Comparison of ENCODE assay signal across 9 cellular contexts in genomic region chr6:136548582-136549330, GRCh38. TPM values are rescaled to one million over a fixed set of nuclear protein-coding genes. Genes with fewer than 3 reads are reported as not detected.
A peak's percentile ranks its signal among the peaks of the same experiment; 100 is the strongest.
DNase-seq lines count a peak whose midpoint lies in the region; TF ChIP-seq lines count a peak whose summit lies in the region.
"Had no signal": no experiment of that assay in that cellular context is flagged by ENCODE, and none has a peak within 500 bp of the region (broad histone marks: within the 10 kb centered on the region; RNA-seq: fewer than 3 reads in every experiment).

No MANE protein-coding gene starts in this region.

- TF ChIP-seq CTCF in HFFc6 (IDR thresholded peaks at IDR 0.05) (no peak), retinal pigment epithelial cell (conservative IDR thresholded peaks at IDR 0.05; ENCODE audit: low read depth, low read length) (no peak)

- no peaks in the 10 kb centered on the region; the same call in 1 of the 2 replicates for H3K4me1 Mint-ChIP-seq in HFFc6 (ENCODE audit: low read depth)
- peaks cover 7% of the 10 kb centered on the region for H3K4me1 Mint-ChIP-seq in activated T-helper 2 cell treated with anti-CD3 and anti-CD28 coated beads, Interferon-gamma antibody, Interleukin-2, Interleukin-4, amounts not matched to agents 10 μg/mL and 5 μg/mL and 100 μg/mL, durations not matched to agents 14 hours and 24 hours and 36 hours (ENCODE audit: low read depth)

- H3K4me3 ChIP-seq in retinal pigment epithelial cell (ENCODE audit: low read length): peak overlapping the region; percentile 69

- H3K36me3 Mint-ChIP-seq in HFFc6 (ENCODE audit: low read depth): no peaks in the 10 kb centered on the region
- no peaks in the 10 kb centered on the region for H3K36me3 Mint-ChIP-seq in activated T-helper 2 cell treated with anti-CD3 and anti-CD28 coated beads, Interferon-gamma antibody, Interleukin-2, Interleukin-4, amounts not matched to agents 10 μg/mL and 5 μg/mL and 100 μg/mL, durations not matched to agents 14 hours and 24 hours and 36 hours (ENCODE audit: low read depth)

- intact Hi-C loops in activated T-helper 2 cell treated with anti-CD3 and anti-CD28 coated beads, Interferon-gamma antibody, Interleukin-2, Interleukin-4, amounts not matched to agents 10 μg/mL and 5 μg/mL and 100 μg/mL, durations not matched to agents 14 hours and 24 hours and 36 hours (cut with micrococcal nuclease): no loop called here

- peaks cover 22% of the 10 kb centered on the region for H3K27me3 Mint-ChIP-seq in HFFc6 (ENCODE audit: insufficient read depth)
- peaks cover 71% of the 10 kb centered on the region for H3K27me3 Mint-ChIP-seq in activated T-helper 2 cell treated with anti-CD3 and anti-CD28 coated beads, Interferon-gamma antibody, Interleukin-2, Interleukin-4, amounts not matched to agents 10 μg/mL and 5 μg/mL and 100 μg/mL, durations not matched to agents 14 hours and 24 hours and 36 hours (ENCODE audit: low read depth)

- no peaks in the 10 kb centered on the region for H3K9me3 Mint-ChIP-seq in HFFc6
- no peaks in the 10 kb centered on the region for H3K9me3 Mint-ChIP-seq in activated T-helper 2 cell treated with anti-CD3 and anti-CD28 coated beads, Interferon-gamma antibody, Interleukin-2, Interleukin-4, amounts not matched to agents 10 μg/mL and 5 μg/mL and 100 μg/mL, durations not matched to agents 14 hours and 24 hours and 36 hours

- peak overlapping the region; percentile 68 for H3K4me3 Mint-ChIP-seq in HFFc6
- H3K4me3 Mint-ChIP-seq in activated T-helper 2 cell treated with anti-CD3 and anti-CD28 coated beads, Interferon-gamma antibody, Interleukin-2, Interleukin-4, amounts not matched to agents 10 μg/mL and 5 μg/mL and 100 μg/mL, durations not matched to agents 14 hours and 24 hours and 36 hours (ENCODE audit: low read depth): peak overlapping the region; percentile 75

- DNase-seq in HFFc6: no peak
- no peak for DNase-seq in activated T-helper 2 cell treated with anti-CD3 and anti-CD28 coated beads, Interferon-gamma antibody, Interleukin-2, Interleukin-4, amounts not matched to agents 10 μg/mL and 5 μg/mL and 100 μg/mL, durations not matched to agents 14 hours and 24 hours and 36 hours (ENCODE audit: low spot score)
- DNase-seq in inferior parietal cortex (ENCODE audit: extremely low spot score): peak; percentile 43
- DNase-seq in retinal pigment epithelial cell (ENCODE audit: low read depth): no peak
- no peak for DNase-seq in AG20443 (ENCODE audit: low spot score)
- DNase-seq in NCI-H524 (lab: John Stamatoyannopoulos, UW): no peak
- no peak for DNase-seq in GM19238 (ENCODE audit: insufficient read length, low spot score)
- DNase-seq in NCI-H748 (lab: John Stamatoyannopoulos, UW; ENCODE audit: unreplicated experiment): no peak
- DNase-seq: OCI-M1 had no signal

- H3K27ac Mint-ChIP-seq in HFFc6: no peak overlapping the region
- no peak overlapping the region for H3K27ac Mint-ChIP-seq in activated T-helper 2 cell treated with anti-CD3 and anti-CD28 coated beads, Interferon-gamma antibody, Interleukin-2, Interleukin-4, amounts not matched to agents 10 μg/mL and 5 μg/mL and 100 μg/mL, durations not matched to agents 14 hours and 24 hours and 36 hours

RNA-seq across cellular contexts. Expression of gene MAP7, which starts 1.5 kb away (rescaled TPM):
- total RNA-seq in HFFc6 (2021; fragmentation: NEBNext Ultra II Directional; extraction: Animal tissue kit (Norgen Biotek cat#: 25700)): under 1 TPM; 0.14 to 0.65 (median 0.51) TPM
- 0.94 and 1.2 TPM in 2 replicates for total RNA-seq in activated T-helper 2 cell treated with anti-CD3 and anti-CD28 coated beads, Interferon-gamma antibody, Interleukin-2, Interleukin-4, amounts not matched to agents 10 μg/mL and 5 μg/mL and 100 μg/mL, durations not matched to agents 14 hours and 24 hours and 36 hours
